ENCODE assay signal across 21 cellular contexts in genomic region chr1:117836069-117836468, GRCh38.
"Had no signal": no experiment of that assay in that cellular context is flagged by ENCODE, and none has a peak within 500 bp of the region (broad histone marks: within the 10 kb centered on the region; RNA-seq: fewer than 3 reads in every experiment).

No MANE protein-coding gene starts in this region.

- H3K36me3 Mint-ChIP-seq: stimulated activated effector memory CD8-positive, alpha-beta T cell treated with anti-CD3 and anti-CD28 coated beads, Interleukin-12 subunit alpha, Interleukin-12 subunit beta, amount 100 ng/mL, for 72 hours had no signal

- H3K4me1 ChIP-seq: lower lobe of right lung, prostate gland, right atrium auricular region, testis, tibial artery, upper lobe of left lung, uterus had no signal

- H3K27ac ChIP-seq: dorsolateral prefrontal cortex, lower lobe of right lung, prostate gland, right atrium auricular region, testis, tibial artery, upper lobe of left lung, uterus had no signal

- H3K27ac Mint-ChIP-seq: naive thymus-derived CD8-positive, alpha-beta T cell; nephron progenitor cell; stimulated activated effector memory CD8-positive, alpha-beta T cell treated with anti-CD3 and anti-CD28 coated beads, Interleukin-12 subunit alpha, Interleukin-12 subunit beta, amount 100 ng/mL, for 72 hours had no signal

- H3K27me3 ChIP-seq: dorsolateral prefrontal cortex, right atrium auricular region, testis, tibial artery, upper lobe of left lung, uterus had no signal

- H3K4me3 ChIP-seq: dorsolateral prefrontal cortex, lower lobe of right lung, prostate gland, right atrium auricular region, testis, tibial artery, upper lobe of left lung, uterus had no signal

- H3K36me3 ChIP-seq: lower lobe of right lung, prostate gland, right atrium auricular region, upper lobe of left lung, uterus had no signal

- H3K9me3 Mint-ChIP-seq: stimulated activated effector memory CD8-positive, alpha-beta T cell treated with anti-CD3 and anti-CD28 coated beads, Interleukin-12 subunit alpha, Interleukin-12 subunit beta, amount 100 ng/mL, for 72 hours had no signal

- H3K4me1 Mint-ChIP-seq: naive thymus-derived CD8-positive, alpha-beta T cell; nephron progenitor cell; stimulated activated effector memory CD8-positive, alpha-beta T cell treated with anti-CD3 and anti-CD28 coated beads, Interleukin-12 subunit alpha, Interleukin-12 subunit beta, amount 100 ng/mL, for 72 hours had no signal

- ATAC-seq: left ventricle myocardium superior; lower lobe of right lung; naive thymus-derived CD8-positive, alpha-beta T cell; sciatic nerve; stimulated activated effector memory CD8-positive, alpha-beta T cell treated with anti-CD3 and anti-CD28 coated beads, Interleukin-12 subunit alpha, Interleukin-12 subunit beta, amount 100 ng/mL, for 72 hours; stimulated activated naive CD8-positive, alpha-beta T cell treated with anti-CD3 and anti-CD28 coated beads, Interleukin-15, Interleukin-2, amounts not matched to agents 100 U/mL and 50 U/mL, for 24 hours had no signal

- FAIRE-seq: frontal cortex, keratinocyte had no signal

- DNase-seq: dorsolateral prefrontal cortex; effector CD4-positive, alpha-beta T cell; left ventricle myocardium superior; lower lobe of right lung; naive thymus-derived CD8-positive, alpha-beta T cell; nephron progenitor cell; nucleus accumbens; stimulated activated CD4-positive, alpha-beta T cell treated with anti-CD3 and anti-CD28 coated beads, Interleukin-2, amount 100 ng/mL, for 24 hours; stimulated activated CD4-positive, alpha-beta T cell treated with anti-CD3 and anti-CD28 coated beads, Interleukin-4, amount 100 ng/mL, for 24 hours; stimulated activated naive CD8-positive, alpha-beta T cell treated with anti-CD3 and anti-CD28 coated beads, Interleukin-15, Interleukin-2, amounts not matched to agents 100 U/mL and 50 U/mL, for 24 hours; substantia nigra; testis; tibial artery; upper lobe of left lung; uterus had no signal

- H3K4me3 Mint-ChIP-seq: naive thymus-derived CD8-positive, alpha-beta T cell; nephron progenitor cell; stimulated activated effector memory CD8-positive, alpha-beta T cell treated with anti-CD3 and anti-CD28 coated beads, Interleukin-12 subunit alpha, Interleukin-12 subunit beta, amount 100 ng/mL, for 72 hours had no signal

- H3K9me3 ChIP-seq: lower lobe of right lung, prostate gland, right atrium auricular region, testis, tibial artery, upper lobe of left lung, uterus had no signal
